1 cellular context compared by ENCODE assay signal in the genomic region with DNA sequence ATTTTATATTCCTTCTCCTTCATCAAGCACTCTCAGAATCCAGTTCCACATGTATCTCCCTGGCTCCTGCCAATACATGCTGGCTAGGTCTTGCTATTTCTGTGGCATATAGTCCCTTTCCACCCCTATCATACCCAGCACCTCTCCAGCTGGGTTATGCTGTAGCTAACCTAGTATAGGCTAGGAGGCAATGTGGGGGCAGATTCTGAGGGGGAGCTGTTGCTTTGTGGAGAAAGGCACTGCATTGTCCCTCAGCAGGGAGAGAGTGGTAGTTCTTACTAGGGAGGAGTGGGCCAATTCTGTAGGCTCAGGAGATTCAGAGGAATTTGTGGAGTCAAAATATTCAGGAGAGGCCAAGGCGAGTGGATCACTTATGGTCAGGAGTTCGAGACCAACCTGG.
TF ChIP-seq lines count a peak whose summit lies in the region.

No MANE protein-coding gene starts in this region.

TF ChIP-seq in K562, 482 proteins besides CTCF, POLR2A, EP300 and RAD21:
- no peak for TF ChIP-seq CBX8 (IDR thresholded peaks at IDR 0.05; ENCODE audit: borderline replicate concordance, extremely low read depth, low read depth, low read length, poor library complexity, severe bottlenecking)
- TF ChIP-seq, protein P1, sequence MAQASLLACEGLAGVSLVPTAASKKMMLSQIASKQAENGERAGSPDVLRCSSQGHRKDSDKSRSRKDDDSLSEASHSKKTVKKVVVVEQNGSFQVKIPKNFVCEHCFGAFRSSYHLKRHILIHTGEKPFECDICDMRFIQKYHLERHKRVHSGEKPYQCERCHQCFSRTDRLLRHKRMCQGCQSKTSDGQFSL (CRISPR knock-in tag; IDR thresholded peaks at IDR 0.05) = no peak
- TF ChIP-seq, protein P1 (tag; IDR thresholded peaks at IDR 0.05) = no peak
- TF ChIP-seq, protein P2, sequence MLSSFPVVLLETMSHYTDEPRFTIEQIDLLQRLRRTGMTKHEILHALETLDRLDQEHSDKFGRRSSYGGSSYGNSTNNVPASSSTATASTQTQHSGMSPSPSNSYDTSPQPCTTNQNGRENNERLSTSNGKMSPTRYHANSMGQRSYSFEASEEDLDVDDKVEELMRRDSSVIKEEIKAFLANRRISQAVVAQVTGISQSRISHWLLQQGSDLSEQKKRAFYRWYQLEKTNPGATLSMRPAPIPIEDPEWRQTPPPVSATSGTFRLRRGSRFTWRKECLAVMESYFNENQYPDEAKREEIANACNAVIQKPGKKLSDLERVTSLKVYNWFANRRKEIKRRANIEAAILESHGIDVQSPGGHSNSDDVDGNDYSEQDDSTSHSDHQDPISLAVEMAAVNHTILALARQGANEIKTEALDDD (IDR thresholded peaks at IDR 0.05) = no peak
- TF ChIP-seq CTBP1 (IDR thresholded peaks at IDR 0.05; ENCODE audit: borderline replicate concordance) = no peak
- TF ChIP-seq SRSF7 (optimal IDR thresholded peaks at IDR 0.05; ENCODE audit: low read depth, low read length) = no peak
- no peak for TF ChIP-seq FOXA1 (IDR thresholded peaks at IDR 0.05; ENCODE audit: borderline replicate concordance)
TF ChIP-seq in K562: peak in this region for 0.
